In the genomic region with DNA sequence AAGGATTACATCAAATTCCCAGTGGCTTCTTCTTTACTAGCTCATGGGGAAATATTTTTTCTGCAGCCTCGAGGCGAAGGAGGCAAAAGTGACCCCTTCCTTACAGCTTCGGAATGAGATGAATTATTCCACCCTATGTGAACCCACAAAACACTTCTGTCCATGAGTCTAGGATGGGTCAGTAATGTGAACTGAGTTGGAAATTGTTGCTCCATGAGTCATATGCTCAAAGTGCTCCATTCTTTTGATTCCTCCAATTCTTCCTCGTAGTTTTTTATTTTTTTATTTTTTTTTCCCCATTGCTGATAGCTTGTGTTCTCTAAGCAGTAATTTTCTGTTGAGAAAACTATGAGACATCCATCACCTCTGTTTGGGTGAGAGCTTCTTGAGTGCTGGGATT, we compare ENCODE assay signal across 20 cellular contexts. TPM values are rescaled to one million over a fixed set of nuclear protein-coding genes. Genes with fewer than 3 reads are reported as not detected.
DNase-seq lines count a peak whose midpoint lies in the region; ATAC-seq, FAIRE-seq and TF ChIP-seq lines count a peak whose summit lies in the region.
"Had no signal": no experiment of that assay in that cellular context is flagged by ENCODE, and none has a peak within 500 bp of the region (broad histone marks: within the 10 kb centered on the region; RNA-seq: fewer than 3 reads in every experiment).

No MANE protein-coding gene starts in this region.

- H3K4me3 ChIP-seq in AG04449 (ENCODE audit: low read depth, low read length) (no peak overlapping the region), astrocyte (ENCODE audit: insufficient read depth, low read depth, low read length) (no peak overlapping the region), transverse colon (no peak overlapping the region)
- H3K4me3 ChIP-seq: spleen, upper lobe of left lung had no signal

- H3K27ac ChIP-seq in astrocyte (ENCODE audit: low read depth, low read length) (no peak overlapping the region), transverse colon (no peak overlapping the region)
- H3K27ac ChIP-seq: spleen, upper lobe of left lung had no signal

- TF ChIP-seq POLR2A in transverse colon (IDR thresholded peaks at IDR 0.05): no peak

- H3K27me3 Mint-ChIP-seq in astrocyte (ENCODE audit: low read depth, unreplicated experiment): no peaks in the 10 kb centered on the region
- H3K27me3 Mint-ChIP-seq in effector memory CD8-positive, alpha-beta T cell: peaks cover 49 to 55% of the 10 kb centered on the region in 2 donors

- peaks cover 11% of the 10 kb centered on the region for H3K4me1 ChIP-seq in astrocyte (ENCODE audit: insufficient read depth, low read length)
- H3K4me1 ChIP-seq in transverse colon: no peaks in the 10 kb centered on the region
- H3K4me1 ChIP-seq: spleen had no signal

- intact Hi-C loops in transverse colon (cut with DNase I; ENCODE audit: low total_unique reads): no loop called here

- peak overlapping the region; percentile 4 for H3K4me3 Mint-ChIP-seq in astrocyte (ENCODE audit: unreplicated experiment)
- H3K4me3 Mint-ChIP-seq in effector memory CD8-positive, alpha-beta T cell: no peak overlapping the region
- H3K4me3 Mint-ChIP-seq: H9, neural crest cell had no signal

- H3K36me3 ChIP-seq in astrocyte (ENCODE audit: insufficient read depth, low read length) (no peaks in the 10 kb centered on the region), transverse colon (no peaks in the 10 kb centered on the region)
- H3K36me3 ChIP-seq: spleen, upper lobe of left lung had no signal

- peak overlapping the region; percentile 3 for H2AFZ ChIP-seq in astrocyte (ENCODE audit: low read depth, low read length)

- H3K27me3 ChIP-seq in astrocyte (ENCODE audit: insufficient read depth, low read length) (no peaks in the 10 kb centered on the region), transverse colon (no peaks in the 10 kb centered on the region)
- H3K27me3 ChIP-seq: upper lobe of left lung had no signal

- H3K9me3 ChIP-seq in astrocyte (ENCODE audit: insufficient read depth, low read depth, low read length) (no peaks in the 10 kb centered on the region), transverse colon (no peaks in the 10 kb centered on the region)
- H3K9me3 ChIP-seq: spleen, upper lobe of left lung had no signal

- TF ChIP-seq CTCF in AG04449 (IDR thresholded peaks at IDR 0.05; ENCODE audit: insufficient read depth, low read length, missing control alignments): no peak
- no peak for TF ChIP-seq CTCF in astrocyte (IDR thresholded peaks at IDR 0.05; ENCODE audit: insufficient read depth, low read depth, low read length)
- TF ChIP-seq CTCF in transverse colon (IDR thresholded peaks at IDR 0.05): no peak

- 50 to 67% methylated on average over 3 to 4 of the region's 4 CpGs for WGBS in transverse colon (ENCODE audit: low coverage in 1 of 2), 2 donors

- in situ Hi-C loops in transverse colon (cut with MboI; ENCODE audit: low pct_ligation_motif_present in 1 of 4, low pct_unique_long_range_greater_than_20kb in 1 of 4, low sequenced_read_pairs in 3 of 4): loop anchor here in 1 of 4 donors (25.0 kb wide), 1 partner anchor 89 kb away; no protein-coding TSS in a partner anchor

- no peaks in the 10 kb centered on the region for H3K36me3 Mint-ChIP-seq in astrocyte (ENCODE audit: low read depth, unreplicated experiment)
- H3K36me3 Mint-ChIP-seq in effector memory CD8-positive, alpha-beta T cell (ENCODE audit: insufficient read depth): no peaks in the 10 kb centered on the region

- POLR2A ChIA-PET in AG04449 (lab: Yijun Ruan, JAX): interaction anchor here (0.6 kb wide), 1 partner anchor 734 kb away, joined by 4 read pairs; no protein-coding TSS in a partner anchor

- peak; percentile 78 for DNase-seq in AG04449 (ENCODE audit: low read depth, low spot score)
- DNase-seq in HK-2 (ENCODE audit: unreplicated experiment): peak; percentile 7
- peak; percentile 87 for DNase-seq in astrocyte (ENCODE audit: low read depth)
- DNase-seq in iris pigment epithelial cell (ENCODE audit: low read depth): peak; percentile 88
- DNase-seq in effector memory CD8-positive, alpha-beta T cell: no peak
- no peak for DNase-seq in SIG-M5 (lab: John Stamatoyannopoulos, UW)
- no peak for DNase-seq in transverse colon
- DNase-seq: activated T-cell treated with anti-CD3 and anti-CD28 coated beads, Interleukin-2, amount 50 U/mL, for 1 hour; aorta; DMS153; H9; islet precursor cell; KG1; NCI-H2029 treated with DMSO at 0.1 percent for 48 hours; NK-92 treated with Interleukin-12 subunit alpha and Interleukin-12 subunit beta, amount 100 ng/mL, for 24 hours; spleen; upper lobe of left lung had no signal

- H3K9me3 Mint-ChIP-seq in astrocyte (ENCODE audit: unreplicated experiment): no peaks in the 10 kb centered on the region
- no peaks in the 10 kb centered on the region for H3K9me3 Mint-ChIP-seq in effector memory CD8-positive, alpha-beta T cell
- H3K9me3 Mint-ChIP-seq: H9, neural crest cell had no signal

- TF ChIP-seq EP300 in transverse colon (IDR thresholded peaks at IDR 0.05; ENCODE audit: low read depth): no peak

- no peak for ATAC-seq in effector memory CD8-positive, alpha-beta T cell (replicated peaks)
- no peak for ATAC-seq in HG02884 (IDR thresholded peaks at IDR 0.05; ENCODE audit: unreplicated experiment)
- ATAC-seq: activated CD4-positive, CD25-positive, alpha-beta regulatory T cell treated with anti-CD3 and anti-CD28 coated beads, Interleukin-2, amount 50 U/mL, for 24 hours had no signal

- no peaks in the 10 kb centered on the region for H3K79me2 ChIP-seq in astrocyte (ENCODE audit: insufficient read depth, low read length)

- peak; percentile 73 for FAIRE-seq in astrocyte (lab: Jason Lieb, UNC)

- H4K20me1 ChIP-seq in astrocyte (ENCODE audit: insufficient read depth, low read length): no peaks in the 10 kb centered on the region

- H3K9ac ChIP-seq in astrocyte (ENCODE audit: low read length): no peak overlapping the region

- H3K4me1 Mint-ChIP-seq in astrocyte (ENCODE audit: low read depth, unreplicated experiment): peaks cover 13% of the 10 kb centered on the region
- H3K4me1 Mint-ChIP-seq in effector memory CD8-positive, alpha-beta T cell (ENCODE audit: low read depth in 2 of 2): no peaks in the 10 kb centered on the region
- H3K4me1 Mint-ChIP-seq: neural crest cell had no signal

- CTCF ChIA-PET in AG04449 (lab: Yijun Ruan, JAX): interaction anchor here (1.5 kb wide), 1 partner anchor 19 kb away, joined by 3 read pairs; no protein-coding TSS in a partner anchor

- peak overlapping the region; percentile 72 for H3K4me2 ChIP-seq in astrocyte (ENCODE audit: low read length)

- H3K27ac Mint-ChIP-seq in astrocyte (ENCODE audit: unreplicated experiment): peak overlapping the region; percentile 28
- no peak overlapping the region for H3K27ac Mint-ChIP-seq in effector memory CD8-positive, alpha-beta T cell
- H3K27ac Mint-ChIP-seq: H9 had no signal

RNA-seq across cellular contexts. Expression of a gene that starts 31.7 kb away (rescaled TPM):
- 60.2 and 62.7 TPM in 2 replicates for total RNA-seq in astrocyte
- 10 to 100 TPM; 16.8 to 35.2 (median 25.4) TPM for total RNA-seq in transverse colon

Comparison
In these comparisons a context has a peak if more than half of its experiments do, and no peak if none do; other contexts are left out.
1. DNase-seq: peak in AG04449 (single experiment), HK-2 (single experiment), astrocyte (single experiment) and iris pigment epithelial cell (single experiment); none in effector memory CD8-positive, alpha-beta T cell (0 of 3), SIG-M5 (single experiment) and transverse colon (single experiment).